Comparison of ENCODE assay signal across 10 cellular contexts in genomic region chr3:161420746-161421145, GRCh38. TPM values are rescaled to one million over a fixed set of nuclear protein-coding genes. Genes with fewer than 3 reads are reported as not detected.
DNase-seq lines count a peak whose midpoint lies in the region; FAIRE-seq and TF ChIP-seq lines count a peak whose summit lies in the region.
"Had no signal": no experiment of that assay in that cellular context is flagged by ENCODE, and none has a peak within 500 bp of the region (broad histone marks: within the 10 kb centered on the region; RNA-seq: fewer than 3 reads in every experiment).

No MANE protein-coding gene starts in this region.

- H3K9ac ChIP-seq in mesenchymal stem cell (ENCODE audit: low read length) = no peak overlapping the region

- no peaks in the 10 kb centered on the region for H3K9me3 ChIP-seq in mesenchymal stem cell (ENCODE audit: control insufficient read depth, low read length)

- no peaks in the 10 kb centered on the region for H3K27me3 ChIP-seq in mesenchymal stem cell (ENCODE audit: control insufficient read depth in 1 of 2, insufficient read depth in 1 of 2, low read length in 2 of 2)

- TF ChIP-seq POLR2A in GM12891 (IDR thresholded peaks at IDR 0.05; ENCODE audit: low read depth, low read length) = no peak

- H3K4me2 ChIP-seq in mesenchymal stem cell (ENCODE audit: low read length, poor library complexity, severe bottlenecking) = peak overlapping the region; percentile 12

- no peak for TF ChIP-seq CTCF in D721Med (IDR thresholded peaks at IDR 0.05; ENCODE audit: insufficient read depth, missing control alignments)

- no peak overlapping the region for H2BK120ac ChIP-seq in mesenchymal stem cell (ENCODE audit: low read depth, low read length)

- FAIRE-seq in GM12891 (lab: Jason Lieb, UNC) = no peak
- FAIRE-seq in D721Med (lab: Jason Lieb, UNC) = no peak

- H3K79me1 ChIP-seq in mesenchymal stem cell (replicated peaks; ENCODE audit: low read length, poor library complexity, severe bottlenecking) = no peaks in the 10 kb centered on the region

- WGBS in mesenchymal stem cell = under 1% methylated on average over 8 of the region's 8 CpGs

- no peak overlapping the region for H2BK15ac ChIP-seq in mesenchymal stem cell (ENCODE audit: low read depth, poor library complexity, severe bottlenecking)

- no peak overlapping the region for H3K4me3 ChIP-seq in mesenchymal stem cell (ENCODE audit: insufficient read depth in 1 of 2, low read depth in 1 of 2, low read length in 2 of 2)

- no peak overlapping the region for H2BK12ac ChIP-seq in mesenchymal stem cell (ENCODE audit: low read length in 2 of 2)

- H3K18ac ChIP-seq in mesenchymal stem cell (ENCODE audit: low read depth in 1 of 2, low read length in 2 of 2) = no peak overlapping the region

- H3K27ac ChIP-seq in mesenchymal stem cell (ENCODE audit: low read length, poor library complexity, severe bottlenecking) = no peak overlapping the region

- H2AFZ ChIP-seq in mesenchymal stem cell (ENCODE audit: low read depth, low read length) = no peak overlapping the region

- H3K23ac ChIP-seq in mesenchymal stem cell (ENCODE audit: low read length in 2 of 2) = no peak overlapping the region

- H4K91ac ChIP-seq in mesenchymal stem cell (ENCODE audit: low read length) = no peak overlapping the region

- no peak overlapping the region for H4K8ac ChIP-seq in mesenchymal stem cell (ENCODE audit: low read length)

- H2AK5ac ChIP-seq in mesenchymal stem cell (ENCODE audit: low read length, severe bottlenecking) = no peak overlapping the region

- H3K14ac ChIP-seq in mesenchymal stem cell (ENCODE audit: low read length in 2 of 2) = no peak overlapping the region

- H3K36me3 ChIP-seq in mesenchymal stem cell (ENCODE audit: control insufficient read depth in 1 of 2, insufficient read depth in 2 of 2, low read depth in 1 of 2, low read length in 2 of 2) = no peaks in the 10 kb centered on the region

- no peaks in the 10 kb centered on the region for H3K4me1 ChIP-seq in mesenchymal stem cell (ENCODE audit: control insufficient read depth, insufficient read depth, low read depth, low read length)

- no peak overlapping the region for H3K4ac ChIP-seq in mesenchymal stem cell (ENCODE audit: low read depth in 1 of 2, low read length in 2 of 2)

- peak; percentile 75 for DNase-seq in DMS53 treated with DMSO at 0.1 percent for 48 hours (lab: John Stamatoyannopoulos, UW; ENCODE audit: unreplicated experiment)
- peak; percentile 19 for DNase-seq in NCI-H2196 treated with DMSO at 0.1 percent for 48 hours (lab: John Stamatoyannopoulos, UW; ENCODE audit: unreplicated experiment)
- DNase-seq in dermis microvascular lymphatic vessel endothelial cell (ENCODE audit: low read depth in 2 of 2) = peak; percentile 26 to 33
- DNase-seq in mesenchymal stem cell = peak; percentile 42
- DNase-seq in GM12891 (ENCODE audit: insufficient read length, low spot score) = no peak
- DNase-seq in NCI-H82 treated with DMSO at 0.1 percent for 48 hours (lab: John Stamatoyannopoulos, UW; ENCODE audit: unreplicated experiment) = no peak
- DNase-seq in D721Med (ENCODE audit: insufficient read length, low spot score) = no peak
- DNase-seq in NK-92 treated with Interleukin-12 subunit alpha and Interleukin-12 subunit beta, amount 100 ng/mL, for 24 hours (lab: John Stamatoyannopoulos, UW) = no peak
- DNase-seq: CD8-positive, alpha-beta T cell; effector CD4-positive, alpha-beta T cell had no signal

- H2BK5ac ChIP-seq in mesenchymal stem cell (ENCODE audit: low read depth, low read length, poor library complexity, severe bottlenecking) = no peak overlapping the region

TF ChIP-seq in GM12891, 5 proteins besides CTCF, POLR2A, EP300 and RAD21:
- TF ChIP-seq SPI1 (IDR thresholded peaks at IDR 0.05; ENCODE audit: low read depth, low read length) (no peak), TAF1 (IDR thresholded peaks at IDR 0.05; ENCODE audit: low read depth, low read length) (no peak), PAX5 (IDR thresholded peaks at IDR 0.05; ENCODE audit: insufficient read depth, low read length, severe bottlenecking) (no peak), POLR2AphosphoS5 (IDR thresholded peaks at IDR 0.05; ENCODE audit: low read depth, low read length) (no peak), POU2F2 (IDR thresholded peaks at IDR 0.05; ENCODE audit: low read depth, low read length) (no peak)

RNA-seq across cellular contexts. Expression of gene SPTSSB, which starts 49.4 kb away (rescaled TPM):
- not detected in 2 replicates for total RNA-seq in dermis microvascular lymphatic vessel endothelial cell
- not detected for polyA plus RNA-seq in mesenchymal stem cell (2013, experiment 1 of 2)
- not detected for polyA plus RNA-seq in mesenchymal stem cell (2013, experiment 2 of 2)
- polyA plus RNA-seq in GM12891 (2012; ENCODE audit: low read depth, missing spikeins) = not detected
- total RNA-seq: CD8-positive, alpha-beta T cell had no signal

Comparison
In these comparisons a context has a peak if more than half of its experiments do, and no peak if none do; other contexts are left out.
1. DNase-seq: peak in DMS53 treated with DMSO at 0.1 percent for 48 hours (single experiment), NCI-H2196 treated with DMSO at 0.1 percent for 48 hours (single experiment), dermis microvascular lymphatic vessel endothelial cell (2 of 2) and mesenchymal stem cell (single experiment); none in GM12891 (single experiment), NCI-H82 treated with DMSO at 0.1 percent for 48 hours (single experiment), D721Med (single experiment) and NK-92 treated with Interleukin-12 subunit alpha and Interleukin-12 subunit beta, amount 100 ng/mL, for 24 hours (single experiment).